Comparison of ENCODE assay signal across 8 cellular contexts in genomic region chr16:57801856-57802634, GRCh38. TPM values are rescaled to one million over a fixed set of nuclear protein-coding genes. Genes with fewer than 3 reads are reported as not detected.
DNase-seq lines count a peak whose midpoint lies in the region; FAIRE-seq and TF ChIP-seq lines count a peak whose summit lies in the region.

Gene KIFC3, minus strand, starts transcription at chr16:57802491. Its CDS starts 4,248 bp downstream, at chr16:57798243.

- peaks cover 29 to 54% of the 10 kb centered on the region in 2 donors for H3K4me1 ChIP-seq in kidney (ENCODE audit: control insufficient read depth in 1 of 2, insufficient read depth in 1 of 2, low read depth in 1 of 2, low read length in 2 of 2)

- intact Hi-C loops in kidney (cut with DNase I), result no loop called here

- H3K36me3 Mint-ChIP-seq in chondrocyte (ENCODE audit: low read depth), result no peaks in the 10 kb centered on the region

- peak within 1 kb of the TSS; percentile 90 to 93 for H3K9ac ChIP-seq in kidney (ENCODE audit: low read length in 2 of 2)

- H3K9me3 ChIP-seq in kidney (ENCODE audit: control insufficient read depth in 1 of 2, low read length in 2 of 2), result no peaks in the 10 kb centered on the region

- peak within 1 kb of the TSS; percentile 96 for H3K27ac Mint-ChIP-seq in chondrocyte (ENCODE audit: unreplicated experiment)

- FAIRE-seq in kidney (lab: Jason Lieb, UNC), result no peak

- DNase-seq in GM04504 (ENCODE audit: low read depth) (peak; percentile 52), MV-4-11 (lab: John Stamatoyannopoulos, UW) (peak; percentile 44), chondrocyte (ENCODE audit: low spot score) (no peak), kidney (peak; percentile 95), SW480 (ENCODE audit: low spot score) (no peak), NCI-H510A treated with DMSO at 0.1 percent for 48 hours (lab: John Stamatoyannopoulos, UW) (no peak)
- DNase-seq in activated CD4-positive, alpha-beta T cell treated with anti-CD3 and anti-CD28 coated beads for 4 hours, result peak; percentile 66 to 80
- DNase-seq in stimulated activated CD4-positive, alpha-beta T cell treated with anti-CD3 and anti-CD28 coated beads, Interleukin-12 subunit alpha, Interleukin-12 subunit beta, amount 100 ng/mL, for 24 hours (ENCODE audit: low read depth in 2 of 2), result peak; percentile 35 to 52

- H3K4me3 ChIP-seq in kidney (ENCODE audit: low read length in 2 of 2), result peak within 1 kb of the TSS; percentile 43 to 84

- H3K27ac ChIP-seq in kidney (ENCODE audit: low read depth in 2 of 2, low read length in 2 of 2), result peak within 1 kb of the TSS; percentile 95 to 97

- peaks cover 0 to under 1% of the 10 kb centered on the region in 2 donors for H3K36me3 ChIP-seq in kidney (ENCODE audit: control insufficient read depth in 1 of 2, insufficient read depth in 2 of 2, low read length in 2 of 2)

- H3K4me1 Mint-ChIP-seq in chondrocyte (ENCODE audit: low read depth), result peaks cover 72% of the 10 kb centered on the region

- H3K27me3 Mint-ChIP-seq in chondrocyte (ENCODE audit: low read depth), result no peaks in the 10 kb centered on the region

- peak; percentile 52 for TF ChIP-seq CTCF in chondrocyte (IDR thresholded peaks at IDR 0.05)
- TF ChIP-seq CTCF in kidney (IDR thresholded peaks at IDR 0.05; ENCODE audit: borderline replicate concordance, extremely low read depth, insufficient read depth), result peak; percentile 16

- peak within 1 kb of the TSS; percentile 85 for H3K4me3 Mint-ChIP-seq in chondrocyte (ENCODE audit: unreplicated experiment)

- no peaks in the 10 kb centered on the region for H3K9me3 Mint-ChIP-seq in chondrocyte (ENCODE audit: low read depth)

RNA-seq across cellular contexts. Expression of gene KIFC3, which starts in this region (rescaled TPM):
- 74.4 to 135 TPM (median 75.6 TPM) in 3 replicates for total RNA-seq in chondrocyte
- 109 TPM for total RNA-seq in kidney
- polyA plus RNA-seq in kidney (ENCODE audit: insufficient read depth, low read depth, low replicate concordance), result 74.9 TPM

Comparison
In these comparisons a context has a peak if more than half of its experiments do, and no peak if none do; other contexts are left out.
1. DNase-seq: peak in GM04504 (single experiment), MV-4-11 (single experiment), activated CD4-positive, alpha-beta T cell treated with anti-CD3 and anti-CD28 coated beads for 4 hours (2 of 2), kidney (single experiment) and stimulated activated CD4-positive, alpha-beta T cell treated with anti-CD3 and anti-CD28 coated beads, Interleukin-12 subunit alpha, Interleukin-12 subunit beta, amount 100 ng/mL, for 24 hours (2 of 2); none in chondrocyte (single experiment), SW480 (single experiment) and NCI-H510A treated with DMSO at 0.1 percent for 48 hours (single experiment).